26 cellular contexts compared by ENCODE assay signal in genomic region chr5:17225551-17225950, GRCh38. TPM values are rescaled to one million over a fixed set of nuclear protein-coding genes. Genes with fewer than 3 reads are reported as not detected.
DNase-seq lines count a peak whose midpoint lies in the region; ATAC-seq and TF ChIP-seq lines count a peak whose summit lies in the region.
"Had no signal": no experiment of that assay in that cellular context is flagged by ENCODE, and none has a peak within 500 bp of the region (broad histone marks: within the 10 kb centered on the region; RNA-seq: fewer than 3 reads in every experiment).

No MANE protein-coding gene starts in this region.

- H3K9ac ChIP-seq in H9 (ENCODE audit: extremely low read depth, insufficient read length, low read length): no peak overlapping the region

- H3K9me3 Mint-ChIP-seq in H9: no peaks in the 10 kb centered on the region
- H3K9me3 Mint-ChIP-seq in activated naive CD8-positive, alpha-beta T cell treated with anti-CD3 and anti-CD28 coated beads, Interleukin-2, amount 50 U/mL, for 24 hours: no peaks in the 10 kb centered on the region
- H3K9me3 Mint-ChIP-seq in endothelial cell (ENCODE audit: unreplicated experiment): no peaks in the 10 kb centered on the region
- H3K9me3 Mint-ChIP-seq in activated naive CD8-positive, alpha-beta T cell treated with anti-CD3 and anti-CD28 coated beads for 36 hours: no peaks in the 10 kb centered on the region
- H3K9me3 Mint-ChIP-seq: activated CD4-positive, alpha-beta T cell treated with anti-CD3 and anti-CD28 coated beads, Interleukin-2, amount 10 ng/mL, durations not matched to agents 24 days and 14 days; activated naive CD8-positive, alpha-beta T cell treated with anti-CD3 and anti-CD28 coated beads, Interleukin-2, amount 10 ng/mL, durations not matched to agents 7 days and 5 days; activated T-helper 17 cell treated with anti-CD3 and anti-CD28 coated beads, Interleukin-2, amount 50 U/mL, for 72 hours; CD4-positive, alpha-beta T cell had no signal

- in situ Hi-C loops in brain microvascular endothelial cell (cut with HindIII; ENCODE audit: low pct_ligation_motif_present, low sequenced_read_pairs): loop anchor here (25.0 kb wide), 1 partner anchor 162 kb away; no protein-coding TSS in a partner anchor

- H3K4me1 Mint-ChIP-seq in H9 (peaks cover 75 to 80% of the 10 kb centered on the region in 2 experiments), endothelial cell (ENCODE audit: unreplicated experiment) (peaks cover 34% of the 10 kb centered on the region)
- peaks cover 8% of the 10 kb centered on the region for H3K4me1 Mint-ChIP-seq in activated naive CD8-positive, alpha-beta T cell treated with anti-CD3 and anti-CD28 coated beads, Interleukin-2, amount 50 U/mL, for 24 hours
- H3K4me1 Mint-ChIP-seq in activated naive CD8-positive, alpha-beta T cell treated with anti-CD3 and anti-CD28 coated beads for 36 hours: peaks cover 7% of the 10 kb centered on the region
- H3K4me1 Mint-ChIP-seq: activated T-helper 17 cell treated with anti-CD3 and anti-CD28 coated beads, Interleukin-2, amount 50 U/mL, for 72 hours had no signal

- no peak overlapping the region for H2AK5ac ChIP-seq in H9 (ENCODE audit: insufficient read length, low read length)

- H4K91ac ChIP-seq in H9 (ENCODE audit: insufficient read length, low read depth, low read length): no peak overlapping the region

- no peaks in the 10 kb centered on the region for H3K9me3 ChIP-seq in A673 (ENCODE audit: low read depth, low read length, poor library complexity, severe bottlenecking)
- no peaks in the 10 kb centered on the region for H3K9me3 ChIP-seq in H9 (ENCODE audit: control insufficient read depth, low read depth, low read length)
- H3K9me3 ChIP-seq in osteoblast (ENCODE audit: low read depth, low read length): no peaks in the 10 kb centered on the region
- H3K9me3 ChIP-seq: body of pancreas, colonic mucosa, uterus had no signal

- H3K4me2 ChIP-seq in H9 (ENCODE audit: insufficient read depth, insufficient read length, low read length) (no peak overlapping the region), osteoblast (ENCODE audit: insufficient read depth, low read length) (peak overlapping the region; percentile 58)

- WGBS in H9 (ENCODE audit: extremely low coverage, insufficient read length, low lambda C conversion rate): no CpG with 5 or more reads among the region's 9 CpGs

- no peak for TF ChIP-seq CTCF in A673 (conservative IDR thresholded peaks at IDR 0.05; ENCODE audit: low read depth, low read length)
- no peak for TF ChIP-seq CTCF in H9 (conservative IDR thresholded peaks at IDR 0.05)
- TF ChIP-seq CTCF in brain microvascular endothelial cell (IDR thresholded peaks at IDR 0.05; ENCODE audit: low read depth, low read length, missing control alignments): no peak
- no peak for TF ChIP-seq CTCF in osteoblast (IDR thresholded peaks at IDR 0.05; ENCODE audit: extremely low read depth, low read depth, low read length)
- TF ChIP-seq CTCF in endothelial cell (IDR thresholded peaks at IDR 0.05; ENCODE audit: unreplicated experiment): no peak

- H3K27ac ChIP-seq in A673 (ENCODE audit: low read depth, low read length, poor library complexity, severe bottlenecking) (peak overlapping the region; percentile 52), H9 (ENCODE audit: insufficient read length, low read depth, low read length) (no peak overlapping the region), brain microvascular endothelial cell (peak overlapping the region; percentile 45), osteoblast (ENCODE audit: low read depth, low read length) (peak overlapping the region; percentile 39)
- H3K27ac ChIP-seq: body of pancreas, colonic mucosa, uterus had no signal

- H3K23me2 ChIP-seq in H9 (ENCODE audit: insufficient read length, low read depth, low read length, poor library complexity, severe bottlenecking): no peaks in the 10 kb centered on the region

- H3K27me3 ChIP-seq in A673 (replicated peaks; ENCODE audit: insufficient read depth, low read depth, low read length, poor library complexity) (no peaks in the 10 kb centered on the region), H9 (ENCODE audit: insufficient read depth, low read length) (no peaks in the 10 kb centered on the region), brain microvascular endothelial cell (replicated peaks) (no peaks in the 10 kb centered on the region), osteoblast (ENCODE audit: insufficient read depth, low read length) (no peaks in the 10 kb centered on the region)
- H3K27me3 ChIP-seq: body of pancreas, colonic mucosa, uterus had no signal

- no peak overlapping the region for H2BK15ac ChIP-seq in H9 (ENCODE audit: low read depth, low read length)

- DNase-seq in A673 (ENCODE audit: low spot score): no peak
- DNase-seq in H9: no peak
- no peak for DNase-seq in brain microvascular endothelial cell
- DNase-seq in osteoblast (ENCODE audit: insufficient read length, low spot score, missing footprints): no peak
- DNase-seq in activated naive CD8-positive, alpha-beta T cell treated with anti-CD3 and anti-CD28 coated beads, Interleukin-2, amount 50 U/mL, for 24 hours: no peak
- DNase-seq in endothelial cell (ENCODE audit: low spot score): no peak
- no peak for DNase-seq in activated naive CD8-positive, alpha-beta T cell treated with anti-CD3 and anti-CD28 coated beads for 36 hours
- DNase-seq: activated CD4-positive, alpha-beta T cell treated with anti-CD3 and anti-CD28 coated beads, Interleukin-2, amount 10 ng/mL, durations not matched to agents 24 days and 14 days; activated CD8-positive, alpha-beta memory T cell treated with anti-CD3 and anti-CD28 coated beads, Interleukin-2, amount 10 ng/mL, durations not matched to agents 7 days and 5 days; activated naive CD8-positive, alpha-beta T cell treated with anti-CD3 and anti-CD28 coated beads, Interleukin-2, amount 10 ng/mL, durations not matched to agents 7 days and 5 days; body of pancreas; CD4-positive, alpha-beta T cell; colonic mucosa; head of caudate nucleus; midbrain; NCI-H1436; NCI-H2171 treated with DMSO at 0.1 percent for 48 hours; NCI-H82; nephron progenitor cell; PC-3; SHP77 treated with DMSO at 0.1 percent for 48 hours; stimulated activated CD8-positive, alpha-beta memory T cell treated with anti-CD3 and anti-CD28 coated beads, Interleukin-4, amount 100 ng/mL, for 48 hours; T-helper 1 cell; uterus had no signal

- H3K4me3 Mint-ChIP-seq in H9 (no peak overlapping the region), endothelial cell (ENCODE audit: unreplicated experiment) (no peak overlapping the region)
- no peak overlapping the region for H3K4me3 Mint-ChIP-seq in activated naive CD8-positive, alpha-beta T cell treated with anti-CD3 and anti-CD28 coated beads, Interleukin-2, amount 50 U/mL, for 24 hours
- no peak overlapping the region for H3K4me3 Mint-ChIP-seq in activated naive CD8-positive, alpha-beta T cell treated with anti-CD3 and anti-CD28 coated beads for 36 hours
- H3K4me3 Mint-ChIP-seq: activated CD4-positive, alpha-beta T cell treated with anti-CD3 and anti-CD28 coated beads, Interleukin-2, amount 10 ng/mL, durations not matched to agents 24 days and 14 days; activated CD8-positive, alpha-beta memory T cell treated with anti-CD3 and anti-CD28 coated beads, Interleukin-2, amount 10 ng/mL, durations not matched to agents 7 days and 5 days; activated naive CD8-positive, alpha-beta T cell treated with anti-CD3 and anti-CD28 coated beads, Interleukin-2, amount 10 ng/mL, durations not matched to agents 7 days and 5 days; activated T-helper 17 cell treated with anti-CD3 and anti-CD28 coated beads, Interleukin-2, amount 50 U/mL, for 72 hours; CD4-positive, alpha-beta T cell; nephron progenitor cell had no signal

- H3K56ac ChIP-seq in H9 (ENCODE audit: insufficient read length, low read depth, low read length): no peak overlapping the region

- H3K36me3 Mint-ChIP-seq in H9 (ENCODE audit: insufficient read depth in 1 of 3, low read depth in 3 of 3) (peaks cover 17 to 52% (median 39%) of the 10 kb centered on the region in 3 experiments; a peak in 6 of 7 replicates), endothelial cell (ENCODE audit: low read depth, unreplicated experiment) (peaks cover 7% of the 10 kb centered on the region)
- H3K36me3 Mint-ChIP-seq in activated naive CD8-positive, alpha-beta T cell treated with anti-CD3 and anti-CD28 coated beads, Interleukin-2, amount 50 U/mL, for 24 hours (ENCODE audit: low read depth): peaks cover 3% of the 10 kb centered on the region
- H3K36me3 Mint-ChIP-seq in activated naive CD8-positive, alpha-beta T cell treated with anti-CD3 and anti-CD28 coated beads for 36 hours: no peaks in the 10 kb centered on the region
- H3K36me3 Mint-ChIP-seq: activated CD8-positive, alpha-beta memory T cell treated with anti-CD3 and anti-CD28 coated beads, Interleukin-2, amount 10 ng/mL, durations not matched to agents 7 days and 5 days; activated naive CD8-positive, alpha-beta T cell treated with anti-CD3 and anti-CD28 coated beads, Interleukin-2, amount 10 ng/mL, durations not matched to agents 7 days and 5 days had no signal

- H3K79me2 ChIP-seq in H9 (ENCODE audit: insufficient read depth, low read length) (peaks cover 60% of the 10 kb centered on the region), osteoblast (ENCODE audit: insufficient read depth, low read length) (peaks cover 93% of the 10 kb centered on the region)

- H2AFZ ChIP-seq in H9 (ENCODE audit: low read length) (no peak overlapping the region), osteoblast (ENCODE audit: low read length) (no peak overlapping the region)

- H3K27ac Mint-ChIP-seq in H9 (peak overlapping the region; percentile 65 to 95 (median 68); a peak in 6 of 7 replicates), endothelial cell (ENCODE audit: unreplicated experiment) (no peak overlapping the region)
- H3K27ac Mint-ChIP-seq in activated naive CD8-positive, alpha-beta T cell treated with anti-CD3 and anti-CD28 coated beads, Interleukin-2, amount 50 U/mL, for 24 hours: no peak overlapping the region
- no peak overlapping the region for H3K27ac Mint-ChIP-seq in activated naive CD8-positive, alpha-beta T cell treated with anti-CD3 and anti-CD28 coated beads for 36 hours
- H3K27ac Mint-ChIP-seq: activated CD4-positive, alpha-beta T cell treated with anti-CD3 and anti-CD28 coated beads, Interleukin-2, amount 10 ng/mL, durations not matched to agents 24 days and 14 days; activated CD8-positive, alpha-beta memory T cell treated with anti-CD3 and anti-CD28 coated beads, Interleukin-2, amount 10 ng/mL, durations not matched to agents 7 days and 5 days; activated naive CD8-positive, alpha-beta T cell treated with anti-CD3 and anti-CD28 coated beads, Interleukin-2, amount 10 ng/mL, durations not matched to agents 7 days and 5 days; activated T-helper 17 cell treated with anti-CD3 and anti-CD28 coated beads, Interleukin-2, amount 50 U/mL, for 72 hours; CD4-positive, alpha-beta T cell; nephron progenitor cell had no signal

- H3K18ac ChIP-seq in H9 (ENCODE audit: insufficient read length, low read depth, low read length): no peak overlapping the region

- no peak overlapping the region for H2BK5ac ChIP-seq in H9 (ENCODE audit: insufficient read length, low read length)

- H3K4me3 ChIP-seq in A673 (ENCODE audit: low read depth, low read length, poor library complexity, severe bottlenecking): no peak overlapping the region
- H3K4me3 ChIP-seq in brain microvascular endothelial cell (ENCODE audit: low read depth, low read length): no peak overlapping the region
- no peak overlapping the region for H3K4me3 ChIP-seq in osteoblast (ENCODE audit: insufficient read depth, low read length)
- H3K4me3 ChIP-seq: body of pancreas, colonic mucosa, uterus had no signal

- intact Hi-C loops in A673 (cut with micrococcal nuclease; ENCODE audit: unreplicated experiment): no loop called here

- H3T11ph ChIP-seq in H9 (ENCODE audit: low read length): no peak overlapping the region

- H3K4ac ChIP-seq in H9 (ENCODE audit: low read depth, low read length): no peak overlapping the region

- H2BK12ac ChIP-seq in H9 (ENCODE audit: insufficient read length, low read depth, low read length): no peak overlapping the region

- H4K5ac ChIP-seq in H9 (ENCODE audit: insufficient read length, low read depth, low read length): no peak overlapping the region

- H3K36me3 ChIP-seq in A673 (ENCODE audit: insufficient read depth, low read length, poor library complexity, severe bottlenecking): peaks cover 49% of the 10 kb centered on the region
- peaks cover 11% of the 10 kb centered on the region for H3K36me3 ChIP-seq in brain microvascular endothelial cell (replicated peaks)
- peaks cover 13% of the 10 kb centered on the region for H3K36me3 ChIP-seq in osteoblast (ENCODE audit: insufficient read depth, low read length)
- H3K36me3 ChIP-seq: colonic mucosa, uterus had no signal

- CTCF ChIA-PET in A673 (lab: Charles Lee): interaction anchor here (0.6 kb wide), 2 partner anchors 310 to 1062 kb away, joined by 6 read pairs; no protein-coding TSS in a partner anchor

- H2BK20ac ChIP-seq in H9 (ENCODE audit: low read depth, low read length, poor library complexity, severe bottlenecking): no peak overlapping the region

- H4K20me1 ChIP-seq in H9 (ENCODE audit: control insufficient read depth, insufficient read depth, insufficient read length) (no peaks in the 10 kb centered on the region), osteoblast (ENCODE audit: insufficient read depth, low read length) (peaks cover 75% of the 10 kb centered on the region)

- peaks cover 79% of the 10 kb centered on the region for H3K4me1 ChIP-seq in A673 (ENCODE audit: insufficient read depth, low read length, poor library complexity, severe bottlenecking)
- peaks cover 12% of the 10 kb centered on the region for H3K4me1 ChIP-seq in H9 (ENCODE audit: insufficient read depth, low read length)
- peaks cover 69% of the 10 kb centered on the region for H3K4me1 ChIP-seq in osteoblast (ENCODE audit: insufficient read depth, low read length)
- H3K4me1 ChIP-seq: body of pancreas, colonic mucosa, uterus had no signal

- no peak overlapping the region for H2BK120ac ChIP-seq in H9 (ENCODE audit: low read depth, low read length, poor library complexity, severe bottlenecking)

- no TSS peak for BruUV-seq in A673 (replicated peaks; lab: Mats Ljungman, UMichigan)

- H3K14ac ChIP-seq in H9 (ENCODE audit: insufficient read depth, low read length): no peak overlapping the region

- H3K23ac ChIP-seq in H9 (ENCODE audit: insufficient read length, low read depth, low read length): no peak overlapping the region

- H3K27me3 Mint-ChIP-seq in H9 (ENCODE audit: low read depth) (no peaks in the 10 kb centered on the region), endothelial cell (ENCODE audit: unreplicated experiment) (no peaks in the 10 kb centered on the region)
- H3K27me3 Mint-ChIP-seq in activated naive CD8-positive, alpha-beta T cell treated with anti-CD3 and anti-CD28 coated beads, Interleukin-2, amount 50 U/mL, for 24 hours: peaks cover 7% of the 10 kb centered on the region
- peaks cover 32% of the 10 kb centered on the region for H3K27me3 Mint-ChIP-seq in activated naive CD8-positive, alpha-beta T cell treated with anti-CD3 and anti-CD28 coated beads for 36 hours
- H3K27me3 Mint-ChIP-seq: activated CD8-positive, alpha-beta memory T cell treated with anti-CD3 and anti-CD28 coated beads, Interleukin-2, amount 10 ng/mL, durations not matched to agents 7 days and 5 days had no signal

- no peak overlapping the region for H4K8ac ChIP-seq in H9 (replicated peaks; ENCODE audit: insufficient read length, low read depth, low read length)

- ATAC-seq in GM18517 (IDR thresholded peaks at IDR 0.05; ENCODE audit: unreplicated experiment): no peak
- ATAC-seq in activated naive CD8-positive, alpha-beta T cell treated with anti-CD3 and anti-CD28 coated beads, Interleukin-2, amount 50 U/mL, for 24 hours: no peak
- ATAC-seq: activated CD8-positive, alpha-beta memory T cell treated with anti-CD3 and anti-CD28 coated beads, Interleukin-2, amount 10 ng/mL, durations not matched to agents 7 days and 5 days; body of pancreas; PC-3 had no signal

- peaks cover 5% of the 10 kb centered on the region for H3K79me1 ChIP-seq in H9 (ENCODE audit: insufficient read depth, low read depth, low read length, poor library complexity, severe bottlenecking)

- POLR2A ChIA-PET in A673 (lab: Charles Lee; ENCODE audit: low non-redundant PET): interaction anchor here (0.6 kb wide), 1 partner anchor 188 kb away, joined by 7 read pairs; no protein-coding TSS in a partner anchor

RNA-seq across cellular contexts. Expression of gene BASP1, which starts 8.1 kb away (rescaled TPM):
- total RNA-seq in A673 (2021): 394 and 397 TPM in 2 replicates
- 180 and 188 TPM in 2 replicates for total RNA-seq in H9 (2021)
- 242 and 272 TPM in 2 replicates for total RNA-seq in osteoblast
- total RNA-seq in endothelial cell (ENCODE audit: unreplicated experiment): 95.2 TPM
- total RNA-seq in activated naive CD8-positive, alpha-beta T cell treated with anti-CD3 and anti-CD28 coated beads for 36 hours: under 1 TPM; 0.66 to 0.85 TPM

Comparison
In these comparisons a context has a peak if more than half of its experiments do, and no peak if none do; other contexts are left out.
1. H3K27ac Mint-ChIP-seq: peak in H9 (3 of 3); none in activated naive CD8-positive, alpha-beta T cell treated with anti-CD3 and anti-CD28 coated beads, Interleukin-2, amount 50 U/mL, for 24 hours (single experiment), endothelial cell (single experiment) and activated naive CD8-positive, alpha-beta T cell treated with anti-CD3 and anti-CD28 coated beads for 36 hours (single experiment).
2. RNA of gene BASP1, which starts 8.1 kb away (total RNA-seq): 394 to 397 TPM in A673, 242 to 272 TPM in osteoblast, 180 to 188 TPM in H9 and 95.2 TPM in endothelial cell (single experiment); 0.66 to 0.85 TPM in activated naive CD8-positive, alpha-beta T cell treated with anti-CD3 and anti-CD28 coated beads for 36 hours; every median in the first group is over 10 times any median in the second.